13 cellular contexts compared by ENCODE assay signal in the genomic region with DNA sequence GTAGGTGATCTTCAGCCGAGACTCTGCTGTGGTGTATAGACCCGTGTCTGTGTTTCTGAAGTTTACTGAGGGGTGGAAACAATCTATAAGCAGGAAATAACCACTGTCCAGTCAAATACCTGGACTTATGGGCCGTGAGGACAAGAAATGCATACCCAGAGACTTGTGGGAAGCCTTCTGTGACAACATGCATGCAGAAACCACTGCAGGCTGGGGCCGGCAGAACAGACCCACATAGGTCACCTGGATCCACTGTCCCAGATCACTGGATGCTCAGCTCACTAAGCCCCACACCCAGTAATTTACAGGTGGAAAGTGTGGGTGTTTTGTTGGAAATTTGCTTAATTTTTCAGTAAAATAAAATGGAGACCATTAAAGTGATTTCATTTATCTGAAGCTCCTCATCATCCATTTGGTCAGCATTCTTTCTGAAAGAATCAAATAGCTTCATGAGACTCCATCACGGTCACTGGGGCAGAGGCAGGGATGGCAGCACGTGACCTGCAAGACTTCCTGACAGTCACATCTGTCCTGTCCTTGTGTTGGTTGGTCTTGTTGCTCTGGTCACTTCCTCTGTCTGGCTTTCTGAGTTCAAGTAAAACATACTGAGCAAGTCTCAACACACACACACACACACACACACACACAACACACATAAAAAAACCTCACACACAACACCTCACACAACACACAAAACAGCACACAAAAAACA.
DNase-seq lines count a peak whose midpoint lies in the region; FAIRE-seq and TF ChIP-seq lines count a peak whose summit lies in the region.
"Had no signal": no experiment of that assay in that cellular context is flagged by ENCODE, and none has a peak within 500 bp of the region (broad histone marks: within the 10 kb centered on the region; RNA-seq: fewer than 3 reads in every experiment).

No MANE protein-coding gene starts in this region.

- H3K18ac ChIP-seq in mesenchymal stem cell (ENCODE audit: low read depth in 1 of 2, low read length in 2 of 2) = peak overlapping the region; percentile 85 to 97

- H2AFZ ChIP-seq in mesenchymal stem cell (ENCODE audit: low read depth, low read length) = no peak overlapping the region

- WGBS in mesenchymal stem cell = 82% methylated on average over 5 of the region's 6 CpGs

- no peak overlapping the region for H2BK15ac ChIP-seq in mesenchymal stem cell (ENCODE audit: low read depth, poor library complexity, severe bottlenecking)

- H3K27ac ChIP-seq in 22Rv1 (peak overlapping the region; percentile 95), VCaP (peak overlapping the region; percentile 96; the same call in 1 of the 2 replicates), mesenchymal stem cell (ENCODE audit: low read length, poor library complexity, severe bottlenecking) (no peak overlapping the region)
- H3K27ac ChIP-seq: cardiac muscle cell had no signal

- H2BK5ac ChIP-seq in mesenchymal stem cell (ENCODE audit: low read depth, low read length, poor library complexity, severe bottlenecking) = no peak overlapping the region

- H2BK120ac ChIP-seq in mesenchymal stem cell (ENCODE audit: low read depth, low read length) = no peak overlapping the region

- H3K9ac ChIP-seq in mesenchymal stem cell (ENCODE audit: low read length) = no peak overlapping the region

- no peak overlapping the region for H3K14ac ChIP-seq in mesenchymal stem cell (ENCODE audit: low read length in 2 of 2)

- H3K4me2 ChIP-seq in mesenchymal stem cell (ENCODE audit: low read length, poor library complexity, severe bottlenecking) = no peak overlapping the region

- peak; percentile 41 for DNase-seq in GM20000 (ENCODE audit: low spot score)
- DNase-seq in mesenchymal stem cell = no peak
- no peak for DNase-seq in iPS-NIHi7 (ENCODE audit: extremely low spot score)
- DNase-seq in NCI-H2196 treated with DMSO at 0.1 percent for 48 hours (lab: John Stamatoyannopoulos, UW; ENCODE audit: unreplicated experiment) = no peak
- DNase-seq in GM19239 (ENCODE audit: insufficient read length, low spot score) = no peak
- DNase-seq in SHP77 (lab: John Stamatoyannopoulos, UW) = no peak
- DNase-seq: activated CD4-positive, alpha-beta T cell treated with anti-CD3 and anti-CD28 coated beads, Interleukin-2, amount 10 ng/mL, durations not matched to agents 7 days and 5 days; EL; NCI-H1048; NCI-H526 had no signal

- peaks cover 0 to 6% of the 10 kb centered on the region in 2 experiments for H3K27me3 ChIP-seq in mesenchymal stem cell (ENCODE audit: control insufficient read depth in 1 of 2, insufficient read depth in 1 of 2, low read length in 2 of 2)
- H3K27me3 ChIP-seq: cardiac muscle cell had no signal

- no peak overlapping the region for H4K8ac ChIP-seq in mesenchymal stem cell (ENCODE audit: low read length)

- no peaks in the 10 kb centered on the region for H3K9me3 ChIP-seq in mesenchymal stem cell (ENCODE audit: control insufficient read depth, low read length)

- no peak overlapping the region for H3K23ac ChIP-seq in mesenchymal stem cell (ENCODE audit: low read length in 2 of 2)

- H2AK5ac ChIP-seq in mesenchymal stem cell (ENCODE audit: low read length, severe bottlenecking) = peak overlapping the region; percentile 76

- H3K4ac ChIP-seq in mesenchymal stem cell (ENCODE audit: low read depth in 1 of 2, low read length in 2 of 2) = peak overlapping the region in 1 of 2 experiments; percentile 19

- H3K4me1 ChIP-seq in mesenchymal stem cell (ENCODE audit: control insufficient read depth, insufficient read depth, low read depth, low read length) = peaks cover 54% of the 10 kb centered on the region

- peaks cover 0 to 28% of the 10 kb centered on the region in 2 experiments for H3K36me3 ChIP-seq in mesenchymal stem cell (ENCODE audit: control insufficient read depth in 1 of 2, insufficient read depth in 2 of 2, low read depth in 1 of 2, low read length in 2 of 2)
- H3K36me3 ChIP-seq: cardiac muscle cell had no signal

- FAIRE-seq in GM19239 (lab: Jason Lieb, UNC) = no peak

- no peak overlapping the region for H3K4me3 ChIP-seq in mesenchymal stem cell (ENCODE audit: insufficient read depth in 1 of 2, low read depth in 1 of 2, low read length in 2 of 2)
- H3K4me3 ChIP-seq: cardiac muscle cell had no signal

- H2BK12ac ChIP-seq in mesenchymal stem cell (ENCODE audit: low read length in 2 of 2) = peak overlapping the region; percentile 59 to 61

- TF ChIP-seq CTCF in 22Rv1 (IDR thresholded peaks at IDR 0.05) = no peak
- no peak for TF ChIP-seq CTCF in GM20000 (IDR thresholded peaks at IDR 0.05; ENCODE audit: extremely low read depth, missing control alignments)
- TF ChIP-seq CTCF in VCaP (conservative IDR thresholded peaks at IDR 0.05) = no peak

- H3K79me1 ChIP-seq in mesenchymal stem cell (replicated peaks; ENCODE audit: low read length, poor library complexity, severe bottlenecking) = peaks cover 33% of the 10 kb centered on the region

- H4K91ac ChIP-seq in mesenchymal stem cell (ENCODE audit: low read length) = no peak overlapping the region
